ENCODE assay signal across 11 cellular contexts in genomic region chr15:63211549-63211948, GRCh38. TPM values are rescaled to one million over a fixed set of nuclear protein-coding genes. Genes with fewer than 3 reads are reported as not detected.
DNase-seq lines count a peak whose midpoint lies in the region; ATAC-seq and TF ChIP-seq lines count a peak whose summit lies in the region.
"Had no signal": no experiment of that assay in that cellular context is flagged by ENCODE, and none has a peak within 500 bp of the region (broad histone marks: within the 10 kb centered on the region; RNA-seq: fewer than 3 reads in every experiment).

No MANE protein-coding gene starts in this region.

- TF ChIP-seq POLR2A in prostate gland (IDR thresholded peaks at IDR 0.05), result no peak

- no peaks in the 10 kb centered on the region for H3K27me3 Mint-ChIP-seq in CD4-positive, CD25-positive, alpha-beta regulatory T cell
- H3K27me3 Mint-ChIP-seq in IgD-negative memory B cell, result no peaks in the 10 kb centered on the region

- no peak for ATAC-seq in CD4-positive, CD25-positive, alpha-beta regulatory T cell (ENCODE audit: low read depth in 2 of 2)
- ATAC-seq in GM18511 (IDR thresholded peaks at IDR 0.05; ENCODE audit: unreplicated experiment) (no peak), HG03439 (IDR thresholded peaks at IDR 0.05; ENCODE audit: unreplicated experiment) (no peak), GM21576 (IDR thresholded peaks at IDR 0.05; ENCODE audit: unreplicated experiment) (no peak)

- no peaks in the 10 kb centered on the region for H3K9me3 Mint-ChIP-seq in CD4-positive, CD25-positive, alpha-beta regulatory T cell
- H3K9me3 Mint-ChIP-seq in IgD-negative memory B cell, result no peaks in the 10 kb centered on the region

- DNase-seq in CD4-positive, CD25-positive, alpha-beta regulatory T cell, result no peak
- DNase-seq in brain microvascular endothelial cell, result no peak
- no peak for DNase-seq in prostate gland (ENCODE audit: low spot score)
- no peak for DNase-seq in stimulated activated CD4-positive, alpha-beta T cell treated with anti-CD3 and anti-CD28 coated beads, Interleukin-1b, Interleukin-23, amount 100 ng/mL, for 48 hours
- DNase-seq: Karpas-422, NCI-H446, SW 1271 had no signal

- H3K36me3 Mint-ChIP-seq in CD4-positive, CD25-positive, alpha-beta regulatory T cell, result peaks cover 20% of the 10 kb centered on the region
- H3K36me3 Mint-ChIP-seq in IgD-negative memory B cell, result peaks cover 3% of the 10 kb centered on the region

- H3K27ac Mint-ChIP-seq in CD4-positive, CD25-positive, alpha-beta regulatory T cell, result peak overlapping the region; percentile 82 to 98 (median 83)
- peak overlapping the region in 2 of 3 donors; percentile 68 to 76 for H3K27ac Mint-ChIP-seq in IgD-negative memory B cell

- peak overlapping the region; percentile 72 for H3K4me3 ChIP-seq in CD4-positive, CD25-positive, alpha-beta regulatory T cell (ENCODE audit: low read depth, low read length)
- no peak overlapping the region for H3K4me3 ChIP-seq in brain microvascular endothelial cell (ENCODE audit: low read depth, low read length)
- H3K4me3 ChIP-seq in prostate gland, result no peak overlapping the region

- peak overlapping the region; percentile 64 for H3K27ac ChIP-seq in CD4-positive, CD25-positive, alpha-beta regulatory T cell (ENCODE audit: insufficient read depth, low read length, poor library complexity, severe bottlenecking)
- peak overlapping the region; percentile 72 for H3K27ac ChIP-seq in brain microvascular endothelial cell
- H3K27ac ChIP-seq in prostate gland, result peak overlapping the region; percentile 67 to 77

- peaks cover 6% of the 10 kb centered on the region for H3K36me3 ChIP-seq in CD4-positive, CD25-positive, alpha-beta regulatory T cell (ENCODE audit: control insufficient read depth, insufficient read depth, low read length)
- H3K36me3 ChIP-seq in brain microvascular endothelial cell (replicated peaks), result no peaks in the 10 kb centered on the region
- no peaks in the 10 kb centered on the region for H3K36me3 ChIP-seq in prostate gland

- no peaks in the 10 kb centered on the region for H3K27me3 ChIP-seq in CD4-positive, CD25-positive, alpha-beta regulatory T cell (ENCODE audit: control insufficient read depth, insufficient read depth, low read length)
- H3K27me3 ChIP-seq in brain microvascular endothelial cell (replicated peaks), result no peaks in the 10 kb centered on the region
- no peaks in the 10 kb centered on the region for H3K27me3 ChIP-seq in prostate gland (replicated peaks; ENCODE audit: insufficient read depth)

- no peak for TF ChIP-seq CTCF in brain microvascular endothelial cell (IDR thresholded peaks at IDR 0.05; ENCODE audit: low read depth, low read length, missing control alignments)
- no peak for TF ChIP-seq CTCF in prostate gland (IDR thresholded peaks at IDR 0.05)

- no peaks in the 10 kb centered on the region for H3K9me3 ChIP-seq in CD4-positive, CD25-positive, alpha-beta regulatory T cell (ENCODE audit: control insufficient read depth in 2 of 2, low read length in 2 of 2)
- no peaks in the 10 kb centered on the region for H3K9me3 ChIP-seq in prostate gland

- intact Hi-C loops in prostate gland (cut with DNase I), result no loop called here

- peak overlapping the region; percentile 60 to 90 (median 75) for H3K4me3 Mint-ChIP-seq in CD4-positive, CD25-positive, alpha-beta regulatory T cell
- peak overlapping the region in 3 of 4 donors; percentile 58 to 80 (median 65) for H3K4me3 Mint-ChIP-seq in IgD-negative memory B cell

- in situ Hi-C loops in brain microvascular endothelial cell (cut with HindIII; ENCODE audit: low pct_ligation_motif_present, low sequenced_read_pairs), result no loop called here

- peaks cover 72% of the 10 kb centered on the region for H3K4me1 ChIP-seq in CD4-positive, CD25-positive, alpha-beta regulatory T cell (ENCODE audit: control insufficient read depth, insufficient read depth, low read length, poor library complexity, severe bottlenecking)
- H3K4me1 ChIP-seq in prostate gland (replicated peaks), result peaks cover 23% of the 10 kb centered on the region

- 97% methylated on average over 2 of the region's 2 CpGs for WGBS in prostate gland

- peaks cover 47 to 86% (median 69%) of the 10 kb centered on the region in 4 donors for H3K4me1 Mint-ChIP-seq in CD4-positive, CD25-positive, alpha-beta regulatory T cell
- H3K4me1 Mint-ChIP-seq in IgD-negative memory B cell, result peaks cover 60 to 73% (median 61%) of the 10 kb centered on the region in 3 donors

RNA-seq across cellular contexts. Expression of gene RAB8B, which starts 22.1 kb away (rescaled TPM):
- 114 TPM for total RNA-seq in CD4-positive, CD25-positive, alpha-beta regulatory T cell
- 10 to 100 TPM; 67.4 to 82.4 (median 74.4) TPM for polyA plus RNA-seq in CD4-positive, CD25-positive, alpha-beta regulatory T cell
- 57.6 TPM for polyA plus RNA-seq in IgD-negative memory B cell
- 10 to 100 TPM; 18.5 to 29.2 TPM for total RNA-seq in prostate gland

RNA-seq across cellular contexts. Expression of gene RPS27L, which starts 54.3 kb away (rescaled TPM):
- 94.0 TPM for total RNA-seq in CD4-positive, CD25-positive, alpha-beta regulatory T cell
- polyA plus RNA-seq in CD4-positive, CD25-positive, alpha-beta regulatory T cell, result 100 to 1,000 TPM; 264 to 422 (median 337) TPM
- polyA plus RNA-seq in IgD-negative memory B cell, result 147 TPM
- total RNA-seq in prostate gland, result 100 to 1,000 TPM in 1 of 2 donors, 10 to 100 TPM in 1; 49.2 to 102 TPM
